In the genomic region with DNA sequence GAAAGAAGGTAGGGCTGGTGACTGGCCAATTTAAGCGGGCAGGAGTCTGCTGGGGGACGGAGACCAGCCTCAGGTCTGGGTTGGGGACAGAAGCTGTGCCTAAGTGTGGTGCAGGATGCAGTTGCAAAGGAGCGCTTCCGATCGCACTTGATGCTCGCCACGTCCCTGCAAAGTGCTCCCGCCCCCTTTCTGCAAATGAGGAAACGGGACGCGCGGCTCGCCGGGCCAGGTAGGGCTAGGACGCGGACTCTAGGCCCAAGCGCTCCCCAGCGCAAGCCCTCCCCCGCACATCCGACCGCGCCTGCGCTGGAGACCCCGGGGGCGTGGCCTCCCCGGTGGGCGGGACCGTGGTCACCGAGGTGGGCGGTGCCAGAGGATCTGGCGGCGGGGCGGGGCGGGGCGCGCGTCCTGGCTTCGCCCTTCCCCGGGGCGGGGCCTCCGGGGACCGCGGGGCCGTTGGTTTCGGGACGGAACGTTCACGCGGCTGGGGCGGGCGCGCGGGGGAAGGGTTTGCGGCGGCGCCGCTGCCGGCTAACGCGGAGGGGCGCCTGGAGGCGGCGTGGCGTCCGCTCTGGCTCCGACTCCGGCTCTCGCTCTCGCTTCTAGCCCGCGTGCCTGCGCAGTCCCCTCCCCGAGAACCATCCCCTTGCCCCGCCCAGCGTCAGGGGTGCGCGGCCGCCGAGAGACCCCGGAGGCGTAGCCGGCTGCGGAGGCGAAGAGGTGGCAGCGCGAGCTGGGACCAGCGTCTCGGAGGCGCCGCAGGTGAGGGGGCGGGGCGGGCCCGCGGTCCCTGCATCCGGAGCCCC, we compare ENCODE assay signal across 1 cellular context.
TF ChIP-seq lines count a peak whose summit lies in the region.

A gene (plus strand): TSS at position 513 of the 806 bp plus-strand sequence. CDS start 12,446 bp downstream, outside the sequence.

TF ChIP-seq in HEK293, 187 proteins besides CTCF, POLR2A, EP300 and RAD21 (continued from another document and continues in another):
- TF ChIP-seq ZNF354C (tag by site-specific recombination; IDR thresholded peaks at IDR 0.05; ENCODE audit: borderline replicate concordance, low read depth) (no peak), ZNF629 (tag by site-specific recombination; IDR thresholded peaks at IDR 0.05) (0 out of 2 replicates have a peak, but pooled peaks have one; percentile 7), ZNF37A (tag by site-specific recombination; IDR thresholded peaks at IDR 0.05) (0 out of 2 replicates have a peak, but pooled peaks have one; percentile 10), ZNF626 (tag by site-specific recombination; IDR thresholded peaks at IDR 0.05) (no peak), EGR2 (tag by site-specific recombination; IDR thresholded peaks at IDR 0.05; ENCODE audit: low read depth) (peak; percentile 45), ZNF660 (tag by site-specific recombination; IDR thresholded peaks at IDR 0.05) (peak; percentile 93), ZBTB7A (tag by site-specific recombination; IDR thresholded peaks at IDR 0.05; ENCODE audit: low read depth) (peak; percentile 38; the same call in 1 of the 2 replicates), ZEB2 (tag by site-specific recombination; IDR thresholded peaks at IDR 0.05) (peak; percentile 52; the same call in 1 of the 2 replicates), ZNF549 (tag by site-specific recombination; IDR thresholded peaks at IDR 0.05) (no peak), ZBTB48 (tag by site-specific recombination; IDR thresholded peaks at IDR 0.05) (peak; percentile 17), ZNF350 (tag by site-specific recombination; IDR thresholded peaks at IDR 0.05) (no peak), ZNF169 (tag by site-specific recombination; IDR thresholded peaks at IDR 0.05) (no peak), KLF10 (tag by site-specific recombination; IDR thresholded peaks at IDR 0.05) (peak; percentile 69), ZNF585B (tag by site-specific recombination; IDR thresholded peaks at IDR 0.05) (peak; percentile 17; the same call in 1 of the 2 replicates), OVOL3 (tag by site-specific recombination; IDR thresholded peaks at IDR 0.05) (no peak), ZNF157 (tag by site-specific recombination; IDR thresholded peaks at IDR 0.05) (no peak), ZNF501 (tag by site-specific recombination; IDR thresholded peaks at IDR 0.05) (no peak), WT1 (tag by site-specific recombination; IDR thresholded peaks at IDR 0.05) (no peak), ZNF24 (tag by site-specific recombination; IDR thresholded peaks at IDR 0.05) (no peak), HOXC10 (CRISPR knock-in tag; IDR thresholded peaks at IDR 0.05) (no peak), ZNF211 (tag by site-specific recombination; IDR thresholded peaks at IDR 0.05; ENCODE audit: low read depth) (no peak), FEZF1 (tag by site-specific recombination; IDR thresholded peaks at IDR 0.05) (no peak), ZNF777 (tag by site-specific recombination; IDR thresholded peaks at IDR 0.05; ENCODE audit: borderline replicate concordance) (no peak), ZNF677 (tag by site-specific recombination; IDR thresholded peaks at IDR 0.05) (no peak), SP3 (tag by site-specific recombination; IDR thresholded peaks at IDR 0.05) (peak; percentile 85)
- TF ChIP-seq, protein P1, sequence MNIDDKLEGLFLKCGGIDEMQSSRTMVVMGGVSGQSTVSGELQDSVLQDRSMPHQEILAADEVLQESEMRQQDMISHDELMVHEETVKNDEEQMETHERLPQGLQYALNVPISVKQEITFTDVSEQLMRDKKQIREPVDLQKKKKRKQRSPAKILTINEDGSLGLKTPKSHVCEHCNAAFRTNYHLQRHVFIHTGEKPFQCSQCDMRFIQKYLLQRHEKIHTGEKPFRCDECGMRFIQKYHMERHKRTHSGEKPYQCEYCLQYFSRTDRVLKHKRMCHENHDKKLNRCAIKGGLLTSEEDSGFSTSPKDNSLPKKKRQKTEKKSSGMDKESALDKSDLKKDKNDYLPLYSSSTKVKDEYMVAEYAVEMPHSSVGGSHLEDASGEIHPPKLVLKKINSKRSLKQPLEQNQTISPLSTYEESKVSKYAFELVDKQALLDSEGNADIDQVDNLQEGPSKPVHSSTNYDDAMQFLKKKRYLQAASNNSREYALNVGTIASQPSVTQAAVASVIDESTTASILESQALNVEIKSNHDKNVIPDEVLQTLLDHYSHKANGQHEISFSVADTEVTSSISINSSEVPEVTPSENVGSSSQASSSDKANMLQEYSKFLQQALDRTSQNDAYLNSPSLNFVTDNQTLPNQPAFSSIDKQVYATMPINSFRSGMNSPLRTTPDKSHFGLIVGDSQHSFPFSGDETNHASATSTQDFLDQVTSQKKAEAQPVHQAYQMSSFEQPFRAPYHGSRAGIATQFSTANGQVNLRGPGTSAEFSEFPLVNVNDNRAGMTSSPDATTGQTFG (tag by site-specific recombination; IDR thresholded peaks at IDR 0.05; ENCODE audit: borderline replicate concordance): no peak
- TF ChIP-seq, protein P2, sequence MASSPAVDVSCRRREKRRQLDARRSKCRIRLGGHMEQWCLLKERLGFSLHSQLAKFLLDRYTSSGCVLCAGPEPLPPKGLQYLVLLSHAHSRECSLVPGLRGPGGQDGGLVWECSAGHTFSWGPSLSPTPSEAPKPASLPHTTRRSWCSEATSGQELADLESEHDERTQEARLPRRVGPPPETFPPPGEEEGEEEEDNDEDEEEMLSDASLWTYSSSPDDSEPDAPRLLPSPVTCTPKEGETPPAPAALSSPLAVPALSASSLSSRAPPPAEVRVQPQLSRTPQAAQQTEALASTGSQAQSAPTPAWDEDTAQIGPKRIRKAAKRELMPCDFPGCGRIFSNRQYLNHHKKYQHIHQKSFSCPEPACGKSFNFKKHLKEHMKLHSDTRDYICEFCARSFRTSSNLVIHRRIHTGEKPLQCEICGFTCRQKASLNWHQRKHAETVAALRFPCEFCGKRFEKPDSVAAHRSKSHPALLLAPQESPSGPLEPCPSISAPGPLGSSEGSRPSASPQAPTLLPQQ (tag by site-specific recombination; IDR thresholded peaks at IDR 0.05): peak; percentile 85
- TF ChIP-seq, protein P3, sequence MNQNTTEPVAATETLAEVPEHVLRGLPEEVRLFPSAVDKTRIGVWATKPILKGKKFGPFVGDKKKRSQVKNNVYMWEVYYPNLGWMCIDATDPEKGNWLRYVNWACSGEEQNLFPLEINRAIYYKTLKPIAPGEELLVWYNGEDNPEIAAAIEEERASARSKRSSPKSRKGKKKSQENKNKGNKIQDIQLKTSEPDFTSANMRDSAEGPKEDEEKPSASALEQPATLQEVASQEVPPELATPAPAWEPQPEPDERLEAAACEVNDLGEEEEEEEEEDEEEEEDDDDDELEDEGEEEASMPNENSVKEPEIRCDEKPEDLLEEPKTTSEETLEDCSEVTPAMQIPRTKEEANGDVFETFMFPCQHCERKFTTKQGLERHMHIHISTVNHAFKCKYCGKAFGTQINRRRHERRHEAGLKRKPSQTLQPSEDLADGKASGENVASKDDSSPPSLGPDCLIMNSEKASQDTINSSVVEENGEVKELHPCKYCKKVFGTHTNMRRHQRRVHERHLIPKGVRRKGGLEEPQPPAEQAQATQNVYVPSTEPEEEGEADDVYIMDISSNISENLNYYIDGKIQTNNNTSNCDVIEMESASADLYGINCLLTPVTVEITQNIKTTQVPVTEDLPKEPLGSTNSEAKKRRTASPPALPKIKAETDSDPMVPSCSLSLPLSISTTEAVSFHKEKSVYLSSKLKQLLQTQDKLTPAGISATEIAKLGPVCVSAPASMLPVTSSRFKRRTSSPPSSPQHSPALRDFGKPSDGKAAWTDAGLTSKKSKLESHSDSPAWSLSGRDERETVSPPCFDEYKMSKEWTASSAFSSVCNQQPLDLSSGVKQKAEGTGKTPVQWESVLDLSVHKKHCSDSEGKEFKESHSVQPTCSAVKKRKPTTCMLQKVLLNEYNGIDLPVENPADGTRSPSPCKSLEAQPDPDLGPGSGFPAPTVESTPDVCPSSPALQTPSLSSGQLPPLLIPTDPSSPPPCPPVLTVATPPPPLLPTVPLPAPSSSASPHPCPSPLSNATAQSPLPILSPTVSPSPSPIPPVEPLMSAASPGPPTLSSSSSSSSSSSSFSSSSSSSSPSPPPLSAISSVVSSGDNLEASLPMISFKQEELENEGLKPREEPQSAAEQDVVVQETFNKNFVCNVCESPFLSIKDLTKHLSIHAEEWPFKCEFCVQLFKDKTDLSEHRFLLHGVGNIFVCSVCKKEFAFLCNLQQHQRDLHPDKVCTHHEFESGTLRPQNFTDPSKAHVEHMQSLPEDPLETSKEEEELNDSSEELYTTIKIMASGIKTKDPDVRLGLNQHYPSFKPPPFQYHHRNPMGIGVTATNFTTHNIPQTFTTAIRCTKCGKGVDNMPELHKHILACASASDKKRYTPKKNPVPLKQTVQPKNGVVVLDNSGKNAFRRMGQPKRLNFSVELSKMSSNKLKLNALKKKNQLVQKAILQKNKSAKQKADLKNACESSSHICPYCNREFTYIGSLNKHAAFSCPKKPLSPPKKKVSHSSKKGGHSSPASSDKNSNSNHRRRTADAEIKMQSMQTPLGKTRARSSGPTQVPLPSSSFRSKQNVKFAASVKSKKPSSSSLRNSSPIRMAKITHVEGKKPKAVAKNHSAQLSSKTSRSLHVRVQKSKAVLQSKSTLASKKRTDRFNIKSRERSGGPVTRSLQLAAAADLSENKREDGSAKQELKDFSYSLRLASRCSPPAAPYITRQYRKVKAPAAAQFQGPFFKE (tag by site-specific recombination; IDR thresholded peaks at IDR 0.05; ENCODE audit: borderline replicate concordance): no peak
- TF ChIP-seq, protein P4, sequence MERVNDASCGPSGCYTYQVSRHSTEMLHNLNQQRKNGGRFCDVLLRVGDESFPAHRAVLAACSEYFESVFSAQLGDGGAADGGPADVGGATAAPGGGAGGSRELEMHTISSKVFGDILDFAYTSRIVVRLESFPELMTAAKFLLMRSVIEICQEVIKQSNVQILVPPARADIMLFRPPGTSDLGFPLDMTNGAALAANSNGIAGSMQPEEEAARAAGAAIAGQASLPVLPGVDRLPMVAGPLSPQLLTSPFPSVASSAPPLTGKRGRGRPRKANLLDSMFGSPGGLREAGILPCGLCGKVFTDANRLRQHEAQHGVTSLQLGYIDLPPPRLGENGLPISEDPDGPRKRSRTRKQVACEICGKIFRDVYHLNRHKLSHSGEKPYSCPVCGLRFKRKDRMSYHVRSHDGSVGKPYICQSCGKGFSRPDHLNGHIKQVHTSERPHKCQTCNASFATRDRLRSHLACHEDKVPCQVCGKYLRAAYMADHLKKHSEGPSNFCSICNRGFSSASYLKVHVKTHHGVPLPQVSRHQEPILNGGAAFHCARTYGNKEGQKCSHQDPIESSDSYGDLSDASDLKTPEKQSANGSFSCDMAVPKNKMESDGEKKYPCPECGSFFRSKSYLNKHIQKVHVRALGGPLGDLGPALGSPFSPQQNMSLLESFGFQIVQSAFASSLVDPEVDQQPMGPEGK (tag by site-specific recombination; IDR thresholded peaks at IDR 0.05): peak; percentile 82
- TF ChIP-seq, protein P5, sequence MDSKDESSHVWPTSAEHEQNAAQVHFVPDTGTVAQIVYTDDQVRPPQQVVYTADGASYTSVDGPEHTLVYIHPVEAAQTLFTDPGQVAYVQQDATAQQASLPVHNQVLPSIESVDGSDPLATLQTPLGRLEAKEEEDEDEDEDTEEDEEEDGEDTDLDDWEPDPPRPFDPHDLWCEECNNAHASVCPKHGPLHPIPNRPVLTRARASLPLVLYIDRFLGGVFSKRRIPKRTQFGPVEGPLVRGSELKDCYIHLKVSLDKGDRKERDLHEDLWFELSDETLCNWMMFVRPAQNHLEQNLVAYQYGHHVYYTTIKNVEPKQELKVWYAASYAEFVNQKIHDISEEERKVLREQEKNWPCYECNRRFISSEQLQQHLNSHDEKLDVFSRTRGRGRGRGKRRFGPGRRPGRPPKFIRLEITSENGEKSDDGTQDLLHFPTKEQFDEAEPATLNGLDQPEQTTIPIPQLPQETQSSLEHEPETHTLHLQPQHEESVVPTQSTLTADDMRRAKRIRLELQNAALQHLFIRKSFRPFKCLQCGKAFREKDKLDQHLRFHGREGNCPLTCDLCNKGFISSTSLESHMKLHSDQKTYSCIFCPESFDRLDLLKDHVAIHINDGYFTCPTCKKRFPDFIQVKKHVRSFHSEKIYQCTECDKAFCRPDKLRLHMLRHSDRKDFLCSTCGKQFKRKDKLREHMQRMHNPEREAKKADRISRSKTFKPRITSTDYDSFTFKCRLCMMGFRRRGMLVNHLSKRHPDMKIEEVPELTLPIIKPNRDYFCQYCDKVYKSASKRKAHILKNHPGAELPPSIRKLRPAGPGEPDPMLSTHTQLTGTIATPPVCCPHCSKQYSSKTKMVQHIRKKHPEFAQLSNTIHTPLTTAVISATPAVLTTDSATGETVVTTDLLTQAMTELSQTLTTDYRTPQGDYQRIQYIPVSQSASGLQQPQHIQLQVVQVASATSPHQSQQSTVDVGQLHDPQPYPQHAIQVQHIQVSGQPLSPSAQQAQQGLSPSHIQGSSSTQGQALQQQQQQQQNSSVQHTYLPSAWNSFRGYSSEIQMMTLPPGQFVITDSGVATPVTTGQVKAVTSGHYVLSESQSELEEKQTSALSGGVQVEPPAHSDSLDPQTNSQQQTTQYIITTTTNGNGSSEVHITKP (tag by site-specific recombination; IDR thresholded peaks at IDR 0.05): peak; percentile 14; the same call in 1 of the 2 replicates
- TF ChIP-seq, protein P6, sequence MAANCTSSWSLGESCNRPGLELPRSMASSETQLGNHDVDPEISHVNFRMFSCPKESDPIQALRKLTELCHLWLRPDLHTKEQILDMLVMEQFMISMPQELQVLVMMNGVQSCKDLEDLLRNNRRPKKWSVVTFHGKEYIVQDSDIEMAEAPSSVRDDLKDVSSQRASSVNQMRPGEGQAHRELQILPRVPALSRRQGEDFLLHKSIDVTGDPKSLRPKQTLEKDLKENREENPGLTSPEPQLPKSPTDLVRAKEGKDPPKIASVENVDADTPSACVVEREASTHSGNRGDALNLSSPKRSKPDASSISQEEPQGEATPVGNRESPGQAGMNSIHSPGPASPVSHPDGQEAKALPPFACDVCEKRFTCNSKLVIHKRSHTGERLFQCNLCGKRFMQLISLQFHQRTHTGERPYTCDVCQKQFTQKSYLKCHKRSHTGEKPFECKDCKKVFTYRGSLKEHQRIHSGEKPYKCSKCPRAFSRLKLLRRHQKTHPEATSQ (tag by site-specific recombination; IDR thresholded peaks at IDR 0.05): peak; percentile 69; the same call in 1 of the 2 replicates
- TF ChIP-seq, protein P7, sequence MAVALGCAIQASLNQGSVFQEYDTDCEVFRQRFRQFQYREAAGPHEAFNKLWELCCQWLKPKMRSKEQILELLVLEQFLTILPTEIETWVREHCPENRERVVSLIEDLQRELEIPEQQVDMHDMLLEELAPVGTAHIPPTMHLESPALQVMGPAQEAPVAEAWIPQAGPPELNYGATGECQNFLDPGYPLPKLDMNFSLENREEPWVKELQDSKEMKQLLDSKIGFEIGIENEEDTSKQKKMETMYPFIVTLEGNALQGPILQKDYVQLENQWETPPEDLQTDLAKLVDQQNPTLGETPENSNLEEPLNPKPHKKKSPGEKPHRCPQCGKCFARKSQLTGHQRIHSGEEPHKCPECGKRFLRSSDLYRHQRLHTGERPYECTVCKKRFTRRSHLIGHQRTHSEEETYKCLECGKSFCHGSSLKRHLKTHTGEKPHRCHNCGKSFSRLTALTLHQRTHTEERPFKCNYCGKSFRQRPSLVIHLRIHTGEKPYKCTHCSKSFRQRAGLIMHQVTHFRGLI (tag by site-specific recombination; IDR thresholded peaks at IDR 0.05): no peak
- TF ChIP-seq, protein P8, sequence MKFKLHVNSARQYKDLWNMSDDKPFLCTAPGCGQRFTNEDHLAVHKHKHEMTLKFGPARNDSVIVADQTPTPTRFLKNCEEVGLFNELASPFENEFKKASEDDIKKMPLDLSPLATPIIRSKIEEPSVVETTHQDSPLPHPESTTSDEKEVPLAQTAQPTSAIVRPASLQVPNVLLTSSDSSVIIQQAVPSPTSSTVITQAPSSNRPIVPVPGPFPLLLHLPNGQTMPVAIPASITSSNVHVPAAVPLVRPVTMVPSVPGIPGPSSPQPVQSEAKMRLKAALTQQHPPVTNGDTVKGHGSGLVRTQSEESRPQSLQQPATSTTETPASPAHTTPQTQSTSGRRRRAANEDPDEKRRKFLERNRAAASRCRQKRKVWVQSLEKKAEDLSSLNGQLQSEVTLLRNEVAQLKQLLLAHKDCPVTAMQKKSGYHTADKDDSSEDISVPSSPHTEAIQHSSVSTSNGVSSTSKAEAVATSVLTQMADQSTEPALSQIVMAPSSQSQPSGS (tag by site-specific recombination; IDR thresholded peaks at IDR 0.05; ENCODE audit: low read depth): no peak
